Comparison of ENCODE assay signal across 1 cellular context in genomic region chr1:16218014-16218673, GRCh38.
TF ChIP-seq lines count a peak whose summit lies in the region.

No MANE protein-coding gene starts in this region.

TF ChIP-seq in H1, 55 proteins besides CTCF, POLR2A, EP300 and RAD21:
- no peak for TF ChIP-seq HDAC6 (IDR thresholded peaks at IDR 0.05; ENCODE audit: low read depth, low read length)
- TF ChIP-seq SIRT6 (IDR thresholded peaks at IDR 0.05; ENCODE audit: low read length): no peak
- no peak for TF ChIP-seq SIX5 (IDR thresholded peaks at IDR 0.05; ENCODE audit: low read depth, low read length)
- TF ChIP-seq RFX5 (IDR thresholded peaks at IDR 0.05; ENCODE audit: borderline replicate concordance, low read depth, low read length): no peak
- no peak for TF ChIP-seq RNF2 (IDR thresholded peaks at IDR 0.05; ENCODE audit: borderline replicate concordance, low read depth, low read length, missing control alignments, poor library complexity, severe bottlenecking)
- no peak for TF ChIP-seq EZH2 (IDR thresholded peaks at IDR 0.05; ENCODE audit: low read depth, low read length, severe bottlenecking)
- no peak for TF ChIP-seq TCF12 (IDR thresholded peaks at IDR 0.05; ENCODE audit: low read depth, low read length)
- no peak for TF ChIP-seq CBX5 (IDR thresholded peaks at IDR 0.05; ENCODE audit: low read depth, low read length)
- TF ChIP-seq YY1 (IDR thresholded peaks at IDR 0.05; ENCODE audit: low read depth, low read length): no peak
- no peak for TF ChIP-seq SP4 (IDR thresholded peaks at IDR 0.05; ENCODE audit: low read length)
- no peak for TF ChIP-seq TAF1 (IDR thresholded peaks at IDR 0.05; ENCODE audit: low read depth, low read length)
- TF ChIP-seq FOSL1 (IDR thresholded peaks at IDR 0.05; ENCODE audit: insufficient read depth, low read depth, low read length): no peak
- no peak for TF ChIP-seq POLR2AphosphoS5 (IDR thresholded peaks at IDR 0.05; ENCODE audit: low read depth, low read length)
